In genomic region chr13:27252467-27252866, GRCh38 we compare ENCODE assay signal across 8 cellular contexts. TPM values are rescaled to one million over a fixed set of nuclear protein-coding genes. Genes with fewer than 3 reads are reported as not detected.
A peak's percentile ranks its signal among the peaks of the same experiment; 100 is the strongest.
DNase-seq lines count a peak whose midpoint lies in the region; ATAC-seq and TF ChIP-seq lines count a peak whose summit lies in the region.

No MANE protein-coding gene starts in this region.

- H3K9ac ChIP-seq in mesendoderm (ENCODE audit: low read length), result peak overlapping the region; percentile 97

- TF ChIP-seq CTCF in heart left ventricle (IDR thresholded peaks at IDR 0.05) (no peak), brain microvascular endothelial cell (IDR thresholded peaks at IDR 0.05; ENCODE audit: low read depth, low read length, missing control alignments) (no peak), vagina (IDR thresholded peaks at IDR 0.05) (no peak)

- H3K79me1 ChIP-seq in mesendoderm (ENCODE audit: low read length), result no peaks in the 10 kb centered on the region

- no peak overlapping the region for H3K4ac ChIP-seq in mesendoderm (ENCODE audit: low read depth, low read length)

- H3K27ac ChIP-seq in heart left ventricle (peak overlapping the region in 10 of 12 donors; percentile 92 to 99 (median 96)), brain microvascular endothelial cell (peak overlapping the region; percentile 99), mesendoderm (ENCODE audit: low read depth, low read length) (no peak overlapping the region), vagina (peak overlapping the region; percentile 91)

- peak overlapping the region; percentile 97 for H3K4me2 ChIP-seq in mesendoderm (ENCODE audit: low read length)

- H3K4me1 ChIP-seq in heart left ventricle (peaks cover 12 to 48% (median 26%) of the 10 kb centered on the region in 12 donors), mesendoderm (ENCODE audit: control insufficient read depth, low read depth, low read length) (no peaks in the 10 kb centered on the region), vagina (peaks cover 52% of the 10 kb centered on the region)

- TF ChIP-seq POLR2A in heart left ventricle (IDR thresholded peaks at IDR 0.05) (no peak), vagina (IDR thresholded peaks at IDR 0.05) (no peak)

- H2BK5ac ChIP-seq in mesendoderm (ENCODE audit: low read length), result no peak overlapping the region

- H3K27me3 ChIP-seq in heart left ventricle, result no peaks in the 10 kb centered on the region
- no peaks in the 10 kb centered on the region for H3K27me3 ChIP-seq in brain microvascular endothelial cell (replicated peaks)
- H3K27me3 ChIP-seq in mesendoderm (ENCODE audit: insufficient read depth, low read length, poor library complexity), result no peaks in the 10 kb centered on the region
- H3K27me3 ChIP-seq in vagina, result no peaks in the 10 kb centered on the region

- ATAC-seq in heart left ventricle (no peak), left ventricle myocardium superior (no peak), GM19351 (IDR thresholded peaks at IDR 0.05; ENCODE audit: unreplicated experiment) (no peak), GM18498 (IDR thresholded peaks at IDR 0.05; ENCODE audit: unreplicated experiment) (no peak)

- peak overlapping the region; percentile 77 for H4K5ac ChIP-seq in mesendoderm (ENCODE audit: low read length)

- H3K4me3 ChIP-seq in heart left ventricle (peak overlapping the region; percentile 69 to 96 (median 80)), brain microvascular endothelial cell (ENCODE audit: low read depth, low read length) (peak overlapping the region; percentile 99), mesendoderm (ENCODE audit: low read length) (peak overlapping the region; percentile 84), vagina (peak overlapping the region; percentile 70 to 92)

- H4K8ac ChIP-seq in mesendoderm (ENCODE audit: low read depth, low read length), result no peak overlapping the region

- peaks cover 33% of the 10 kb centered on the region for H3K79me2 ChIP-seq in mesendoderm (ENCODE audit: control insufficient read depth, insufficient read depth, low read length)

- in situ Hi-C loops in brain microvascular endothelial cell (cut with HindIII; ENCODE audit: low pct_ligation_motif_present, low sequenced_read_pairs), result no loop called here

- no peak overlapping the region for H3K23ac ChIP-seq in mesendoderm (ENCODE audit: low read length)

- intact Hi-C loops in heart left ventricle (cut with DNase I) (loop anchor here in 6 of 10 donors (1.0 to 5.0 kb wide), 3 partner anchors 18 to 265 kb away; partner anchors contain the start of genes USP12 (in 5 of the 6) and RASL11A (in 1 of the 6)), left ventricle myocardium superior (cut with micrococcal nuclease) (no loop called here), vagina (cut with DNase I) (loop anchor here (5.0 kb wide), 1 partner anchor 80 kb away; the partner anchor contains the start of gene USP12)

- peak overlapping the region; percentile 97 for H3K56ac ChIP-seq in mesendoderm (ENCODE audit: low read length)

- H3K18ac ChIP-seq in mesendoderm (ENCODE audit: low read length), result peak overlapping the region; percentile 11

- DNase-seq in heart left ventricle (no peak), left ventricle myocardium superior (no peak), brain microvascular endothelial cell (no peak), mesendoderm (no peak), vagina (ENCODE audit: extremely low spot score in 2 of 2) (no peak), NCI-H446 treated with DMSO at 0.1 percent for 48 hours (lab: John Stamatoyannopoulos, UW) (no peak)

- H2AK5ac ChIP-seq in mesendoderm (ENCODE audit: low read length), result no peak overlapping the region

- H3K36me3 ChIP-seq in heart left ventricle (peaks cover 3 to 41% (median 38%) of the 10 kb centered on the region in 9 donors), brain microvascular endothelial cell (replicated peaks) (peaks cover 35% of the 10 kb centered on the region), mesendoderm (ENCODE audit: control insufficient read depth, insufficient read depth, low read length) (peaks cover 1% of the 10 kb centered on the region), vagina (peaks cover 0 to 34% of the 10 kb centered on the region in 2 donors)

- no peak overlapping the region for H2BK15ac ChIP-seq in mesendoderm (replicated peaks; ENCODE audit: low read depth)

- no peak overlapping the region for H2BK120ac ChIP-seq in mesendoderm (ENCODE audit: low read depth, low read length)

- H3K9me3 ChIP-seq in heart left ventricle (no peaks in the 10 kb centered on the region), vagina (no peaks in the 10 kb centered on the region)

RNA-seq across cellular contexts. Expression of gene RPL21, which starts 1.1 kb away (rescaled TPM):
- total RNA-seq in heart left ventricle (100 to 1,000 TPM; 292 to 825 (median 609) TPM), left ventricle myocardium superior (663 TPM), vagina (579 TPM)
- polyA plus RNA-seq in heart left ventricle, result 1,000 to 10,000 TPM in 1 of 2 donors, 100 to 1,000 TPM in 1; 459 to 1,593 TPM
- 3,149 TPM for polyA plus RNA-seq in mesendoderm (2013, experiment 1 of 2)
- 3,180 TPM for polyA plus RNA-seq in mesendoderm (2013, experiment 2 of 2)

RNA-seq across cellular contexts. Expression of gene RASL11A, which starts 18.2 kb away (rescaled TPM):
- 10 to 100 TPM in 3 of 9 donors, 1 to 10 TPM in 6; 2.9 to 13.7 (median 5.4) TPM for total RNA-seq in heart left ventricle
- polyA plus RNA-seq in heart left ventricle, result 1 to 10 TPM; 3.5 to 7.9 TPM
- 7.9 TPM for total RNA-seq in left ventricle myocardium superior
- 1.4 TPM for polyA plus RNA-seq in mesendoderm (2013, experiment 1 of 2)
- polyA plus RNA-seq in mesendoderm (2013, experiment 2 of 2), result 1.2 TPM
- total RNA-seq in vagina, result 74.9 TPM
